In the genomic region with DNA sequence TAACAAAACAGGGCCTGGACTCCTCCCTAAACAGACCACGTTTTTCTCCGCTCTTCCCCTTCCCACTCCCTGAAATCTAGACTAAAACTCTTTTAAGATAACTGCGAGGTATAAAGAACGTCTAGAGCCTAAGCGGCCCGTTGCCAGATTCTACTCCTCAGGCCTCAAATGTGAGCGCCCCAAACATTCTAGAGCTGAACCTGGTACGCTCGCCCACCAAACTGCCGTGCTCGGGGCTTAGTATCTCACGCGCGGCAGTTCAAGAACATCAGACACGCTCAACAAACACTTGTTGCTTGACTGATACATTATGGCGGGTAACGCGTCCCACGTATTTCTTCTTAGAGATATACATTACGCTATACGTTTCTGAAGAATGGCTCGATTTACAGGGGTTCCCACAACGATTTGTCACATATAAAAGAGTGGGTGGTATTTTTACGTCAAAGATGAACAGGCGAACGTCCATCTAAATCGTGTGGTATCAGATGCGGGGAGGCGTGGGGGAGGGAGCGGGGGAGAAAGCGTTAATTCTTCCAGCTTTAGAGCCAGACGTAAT, we compare ENCODE assay signal across 8 cellular contexts. TPM values are rescaled to one million over a fixed set of nuclear protein-coding genes. Genes with fewer than 3 reads are reported as not detected.
DNase-seq lines count a peak whose midpoint lies in the region; ATAC-seq and TF ChIP-seq lines count a peak whose summit lies in the region.

No MANE protein-coding gene starts in this region.

- peak overlapping the region; percentile 99 for H3K4me3 Mint-ChIP-seq in memory B cell

- peaks cover 23% of the 10 kb centered on the region for H3K4me1 Mint-ChIP-seq in memory B cell

- H3K27ac ChIP-seq in dorsolateral prefrontal cortex: peak overlapping the region; percentile 87 to 100 (median 98)

- intact Hi-C loops in dorsolateral prefrontal cortex (cut with DNase I): loop anchor here (1.0 to 2.0 kb wide), 4 partner anchors 21 to 172 kb away; partner anchors contain the start of genes NDUFB6 (in 2 of the 2) and RIGI (in 2 of the 2)

- peak overlapping the region; percentile 97 for H3K27ac Mint-ChIP-seq in memory B cell

- no peaks in the 10 kb centered on the region for H3K9me3 Mint-ChIP-seq in memory B cell

- peak; percentile 6 for ATAC-seq in memory B cell (ENCODE audit: low read depth)

- no peak for TF ChIP-seq CTCF in dorsolateral prefrontal cortex (IDR thresholded peaks at IDR 0.05 in 54 of 56, conservative IDR thresholded peaks at IDR 0.05 in 2 of 56; ENCODE audit: low read depth in 1 of 56, partially characterized antibody in 56 of 56)

- peaks cover 1% of the 10 kb centered on the region for H3K36me3 Mint-ChIP-seq in memory B cell

- DNase-seq in NK-92 treated with Interleukin-12 subunit alpha and Interleukin-12 subunit beta, amount 100 ng/mL, for 24 hours (lab: John Stamatoyannopoulos, UW): peak; percentile 15
- DNase-seq in NK-92 (lab: John Stamatoyannopoulos, UW; ENCODE audit: unreplicated experiment) (no peak), NCI-H1694 (lab: John Stamatoyannopoulos, UW) (peak; percentile 31), dorsolateral prefrontal cortex (peak in 4 of 10 donors; percentile 9 to 55 (median 13)), memory B cell (ENCODE audit: low spot score in 2 of 2) (peak; percentile 26 to 36), AG08395 (ENCODE audit: low spot score) (no peak)
- DNase-seq in activated CD4-positive, alpha-beta T cell treated with anti-CD3 and anti-CD28 coated beads for 48 hours: peak; percentile 70
- peak; percentile 11 for DNase-seq in stimulated activated CD8-positive, alpha-beta memory T cell treated with anti-CD3 and anti-CD28 coated beads, Interleukin-15, amount 100 ng/mL, for 1 hour (ENCODE audit: low read depth)

- H3K4me3 ChIP-seq in dorsolateral prefrontal cortex: peak overlapping the region; percentile 58 to 99 (median 89)

- no peaks in the 10 kb centered on the region for H3K27me3 ChIP-seq in dorsolateral prefrontal cortex

- no peaks in the 10 kb centered on the region for H3K27me3 Mint-ChIP-seq in memory B cell

RNA-seq across cellular contexts. Expression of gene SMIM27, which starts 0.6 kb away (rescaled TPM):
- 10 to 100 TPM in 111 of 120 experiments, 1 to 10 TPM in 9; 4.8 to 33.1 (median 14.8) TPM for total RNA-seq in dorsolateral prefrontal cortex

RNA-seq across cellular contexts. Expression of gene TOPORS, which starts 0.8 kb away (rescaled TPM):
- 10 to 100 TPM; 11.8 to 20.3 (median 15.2) TPM for total RNA-seq in dorsolateral prefrontal cortex

RNA-seq across cellular contexts. Expression of gene NDUFB6, which starts 21.4 kb away (rescaled TPM):
- total RNA-seq in dorsolateral prefrontal cortex: 10 to 100 TPM; 21.1 to 76.9 (median 49.9) TPM

RNA-seq across cellular contexts. Expression of gene RIGI, which starts 25.6 kb away (rescaled TPM):
- 10 to 100 TPM in 8 of 120 experiments, 1 to 10 TPM in 112; 4.1 to 28.6 (median 7.2) TPM for total RNA-seq in dorsolateral prefrontal cortex

Comparison
In these comparisons a context has a peak if more than half of its experiments do, and no peak if none do; other contexts are left out.
1. DNase-seq: peak in NK-92 treated with Interleukin-12 subunit alpha and Interleukin-12 subunit beta, amount 100 ng/mL, for 24 hours (single experiment), NCI-H1694 (single experiment), activated CD4-positive, alpha-beta T cell treated with anti-CD3 and anti-CD28 coated beads for 48 hours (single experiment), memory B cell (2 of 2) and stimulated activated CD8-positive, alpha-beta memory T cell treated with anti-CD3 and anti-CD28 coated beads, Interleukin-15, amount 100 ng/mL, for 1 hour (single experiment); none in NK-92 (single experiment) and AG08395 (single experiment).